Comparison of ENCODE assay signal across 22 cellular contexts in the genomic region with DNA sequence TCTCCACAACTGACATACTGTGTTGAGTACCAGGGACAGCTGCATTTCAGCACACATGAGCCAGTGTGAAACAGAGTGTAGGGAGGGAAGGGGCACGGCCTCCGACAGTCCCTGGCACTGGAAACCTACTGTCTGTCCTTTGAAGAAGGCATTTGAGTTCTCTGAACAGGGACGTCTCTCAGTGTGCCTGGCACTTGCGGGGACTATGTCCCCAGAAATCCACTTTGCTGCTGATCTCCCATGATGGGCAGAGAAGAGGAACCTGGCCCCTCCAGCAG. TPM values are rescaled to one million over a fixed set of nuclear protein-coding genes. Genes with fewer than 3 reads are reported as not detected.
DNase-seq lines count a peak whose midpoint lies in the region; ATAC-seq and TF ChIP-seq lines count a peak whose summit lies in the region.
"Had no signal": no experiment of that assay in that cellular context is flagged by ENCODE, and none has a peak within 500 bp of the region (broad histone marks: within the 10 kb centered on the region; RNA-seq: fewer than 3 reads in every experiment).

No MANE protein-coding gene starts in this region.

- no peaks in the 10 kb centered on the region for H3K36me3 ChIP-seq in SJCRH30
- no peaks in the 10 kb centered on the region for H3K36me3 ChIP-seq in gastrocnemius medialis
- H3K36me3 ChIP-seq: esophagus squamous epithelium, transverse colon had no signal

- TF ChIP-seq POLR2A in gastrocnemius medialis (IDR thresholded peaks at IDR 0.05) = no peak

- H3K27me3 Mint-ChIP-seq in activated CD8-positive, alpha-beta memory T cell treated with anti-CD3 and anti-CD28 coated beads, Interleukin-2, amount 10 ng/mL, durations not matched to agents 7 days and 5 days = no peaks in the 10 kb centered on the region

- peaks cover 25% of the 10 kb centered on the region for H3K4me1 ChIP-seq in SJCRH30
- peaks cover 3 to 8% of the 10 kb centered on the region in 2 donors for H3K4me1 ChIP-seq in gastrocnemius medialis

- H3K4me1 Mint-ChIP-seq in activated CD8-positive, alpha-beta memory T cell treated with anti-CD3 and anti-CD28 coated beads, Interleukin-2, amount 10 ng/mL, durations not matched to agents 7 days and 5 days = peaks cover 62% of the 10 kb centered on the region
- H3K4me1 Mint-ChIP-seq: CD14-positive monocyte had no signal

- ATAC-seq in activated CD8-positive, alpha-beta memory T cell treated with anti-CD3 and anti-CD28 coated beads, Interleukin-2, amount 10 ng/mL, durations not matched to agents 7 days and 5 days = no peak
- peak; percentile 38 to 66 for ATAC-seq in gastrocnemius medialis
- ATAC-seq: naive thymus-derived CD8-positive, alpha-beta T cell; PC-3; stimulated activated naive B cell treated with anti-CD40 and anti-IgM and Interleukin-4, amounts not matched to agents 10 μg/mL and 1 μg/mL and 100 μg/mL, for 72 hours had no signal

- H3K27ac Mint-ChIP-seq in activated CD8-positive, alpha-beta memory T cell treated with anti-CD3 and anti-CD28 coated beads, Interleukin-2, amount 10 ng/mL, durations not matched to agents 7 days and 5 days = peak overlapping the region; percentile 84
- H3K27ac Mint-ChIP-seq: CD14-positive monocyte; GM23338; stimulated activated naive B cell treated with anti-CD40 and anti-IgM and Interleukin-4, amounts not matched to agents 10 μg/mL and 1 μg/mL and 100 μg/mL, for 72 hours had no signal

- H3K27ac ChIP-seq in SJCRH30 (peak overlapping the region; percentile 82), gastrocnemius medialis (no peak overlapping the region)

- no peak overlapping the region for H3K4me3 Mint-ChIP-seq in activated CD8-positive, alpha-beta memory T cell treated with anti-CD3 and anti-CD28 coated beads, Interleukin-2, amount 10 ng/mL, durations not matched to agents 7 days and 5 days
- H3K4me3 Mint-ChIP-seq: activated T-cell treated with anti-CD3 and anti-CD28 coated beads, Interleukin-2, amount 50 U/mL, for 4 hours; CD14-positive monocyte; GM23338; stimulated activated naive B cell treated with anti-CD40 and anti-IgM and Interleukin-4, amounts not matched to agents 10 μg/mL and 1 μg/mL and 100 μg/mL, for 72 hours had no signal

- H3K36me3 Mint-ChIP-seq in activated CD8-positive, alpha-beta memory T cell treated with anti-CD3 and anti-CD28 coated beads, Interleukin-2, amount 10 ng/mL, durations not matched to agents 7 days and 5 days = peaks cover 2% of the 10 kb centered on the region
- H3K36me3 Mint-ChIP-seq: CD14-positive monocyte; naive thymus-derived CD8-positive, alpha-beta T cell; stimulated activated naive B cell treated with anti-CD40 and anti-IgM and Interleukin-4, amounts not matched to agents 10 μg/mL and 1 μg/mL and 100 μg/mL, for 72 hours had no signal

- H3K9me3 ChIP-seq in SJCRH30 (replicated peaks) (no peaks in the 10 kb centered on the region), gastrocnemius medialis (no peaks in the 10 kb centered on the region)
- H3K9me3 ChIP-seq: esophagus squamous epithelium, transverse colon had no signal

- CTCF ChIA-PET in activated CD8-positive, alpha-beta memory T cell treated with anti-CD3 and anti-CD28 coated beads, Interleukin-2, amount 10 ng/mL, durations not matched to agents 7 days and 5 days (lab: Charles Lee) = no interaction called here

- peak overlapping the region; percentile 33 for H3K4me3 ChIP-seq in SJCRH30
- no peak overlapping the region for H3K4me3 ChIP-seq in gastrocnemius medialis
- H3K4me3 ChIP-seq: esophagus squamous epithelium, GM23338, transverse colon had no signal

- in situ Hi-C loops in gastrocnemius medialis (cut with MboI; ENCODE audit: low sequenced_read_pairs in 4 of 4) = no loop called here

- no peaks in the 10 kb centered on the region for H3K27me3 ChIP-seq in SJCRH30
- no peaks in the 10 kb centered on the region for H3K27me3 ChIP-seq in gastrocnemius medialis
- H3K27me3 ChIP-seq: esophagus squamous epithelium, transverse colon had no signal

- DNase-seq in activated CD8-positive, alpha-beta memory T cell treated with anti-CD3 and anti-CD28 coated beads, Interleukin-2, amount 10 ng/mL, durations not matched to agents 7 days and 5 days = no peak
- no peak for DNase-seq in activated CD8-positive, alpha-beta memory T cell treated with anti-CD3 and anti-CD28 coated beads, Interleukin-2, amount 50 U/mL, for 48 hours
- DNase-seq in SJCRH30 (peak in 1 of 2 experiments; percentile 92), left kidney (ENCODE audit: low read depth, low spot score) (peak; percentile 70), gastrocnemius medialis (no peak), pons (ENCODE audit: low spot score) (no peak), NCI-H510A treated with DMSO at 0.1 percent for 48 hours (lab: John Stamatoyannopoulos, UW) (no peak)
- no peak for DNase-seq in stimulated activated CD4-positive, alpha-beta T cell treated with anti-CD3 and anti-CD28 coated beads, Interleukin-4, amount 100 ng/mL, for 24 hours
- DNase-seq: ACHN; activated CD4-positive, alpha-beta T cell treated with anti-CD3 and anti-CD28 coated beads for 4 hours; activated T-cell treated with anti-CD3 and anti-CD28 coated beads, Interleukin-2, amount 50 U/mL, for 4 hours; caudate nucleus; DMS79 treated with DMSO at 0.1 percent for 48 hours; esophagus squamous epithelium; naive thymus-derived CD8-positive, alpha-beta T cell; NCI-H1436; NCI-H774; PC-3; stimulated activated naive B cell treated with anti-CD40 and anti-IgM and Interleukin-4, amounts not matched to agents 10 μg/mL and 1 μg/mL and 100 μg/mL, for 72 hours had no signal

- TF ChIP-seq CTCF in gastrocnemius medialis (IDR thresholded peaks at IDR 0.05 in 4 of 5, conservative IDR thresholded peaks at IDR 0.05 in 1 of 5) = no peak

- intact Hi-C loops in gastrocnemius medialis (cut with DNase I; ENCODE audit: low total_unique reads) = no loop called here

- no peaks in the 10 kb centered on the region for H3K9me3 Mint-ChIP-seq in activated CD8-positive, alpha-beta memory T cell treated with anti-CD3 and anti-CD28 coated beads, Interleukin-2, amount 10 ng/mL, durations not matched to agents 7 days and 5 days (ENCODE audit: low read depth)
- H3K9me3 Mint-ChIP-seq: activated T-cell treated with anti-CD3 and anti-CD28 coated beads, Interleukin-2, amount 50 U/mL, for 4 hours; GM23338; naive thymus-derived CD8-positive, alpha-beta T cell; stimulated activated naive B cell treated with anti-CD40 and anti-IgM and Interleukin-4, amounts not matched to agents 10 μg/mL and 1 μg/mL and 100 μg/mL, for 72 hours had no signal

RNA-seq across cellular contexts. Expression of a gene that starts 48.1 kb away (rescaled TPM):
- 1 to 10 TPM in 1 of 2 experiments, under 1 TPM in 1; 0.67 to 1.2 TPM for total RNA-seq in activated CD8-positive, alpha-beta memory T cell treated with anti-CD3 and anti-CD28 coated beads, Interleukin-2, amount 10 ng/mL, durations not matched to agents 7 days and 5 days
- 0.61 and 0.79 TPM in 2 replicates for total RNA-seq in SJCRH30 (2014; rRNA removed; shearing (Covaris generic))
- 1 to 10 TPM; 1.2 to 4.3 (median 2.8) TPM for total RNA-seq in gastrocnemius medialis
